16 cellular contexts compared by ENCODE assay signal in the genomic region with DNA sequence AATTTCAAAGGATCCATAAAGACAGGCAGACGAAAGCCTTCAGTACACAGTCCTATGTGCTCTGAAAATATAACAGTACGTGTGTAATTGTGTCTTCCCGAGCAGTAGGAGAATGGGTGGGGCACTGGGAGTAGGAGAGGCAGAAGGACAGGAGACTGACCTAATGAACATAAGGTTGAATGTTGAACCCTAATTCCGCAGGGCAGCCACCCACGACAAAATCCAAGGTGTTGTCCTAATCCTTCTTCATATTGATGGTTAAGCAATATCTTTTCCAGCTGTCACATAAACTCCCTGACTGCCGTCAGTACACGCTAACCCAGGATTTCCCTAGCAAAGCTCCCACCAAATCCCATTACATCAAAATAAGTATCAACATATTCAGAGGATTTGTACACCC. TPM values are rescaled to one million over a fixed set of nuclear protein-coding genes. Genes with fewer than 3 reads are reported as not detected.
A peak's percentile ranks its signal among the peaks of the same experiment; 100 is the strongest.
DNase-seq lines count a peak whose midpoint lies in the region; ATAC-seq and TF ChIP-seq lines count a peak whose summit lies in the region.
"Had no signal": no experiment of that assay in that cellular context is flagged by ENCODE, and none has a peak within 500 bp of the region (broad histone marks: within the 10 kb centered on the region; RNA-seq: fewer than 3 reads in every experiment).

No MANE protein-coding gene starts in this region.

- peaks cover 7% of the 10 kb centered on the region; the same call in 1 of the 2 replicates for H3K9me2 ChIP-seq in GM23338 (ENCODE audit: insufficient read depth)

- no peak for DNase-seq in GM23338 (ENCODE audit: low spot score)
- peak; percentile 57 for DNase-seq in WERI-Rb-1
- peak; percentile 30 for DNase-seq in osteocyte (ENCODE audit: extremely low spot score, unreplicated experiment)
- DNase-seq in nephron progenitor cell: no peak
- DNase-seq in sciatic nerve (ENCODE audit: low spot score): no peak
- DNase-seq in immature natural killer cell: no peak
- DNase-seq: ACHN; CD4-positive, alpha-beta memory T cell; DMS153; DMS79 treated with DMSO at 0.1 percent for 48 hours; EL had no signal

- no peaks in the 10 kb centered on the region for H3K36me3 ChIP-seq in BLaER1
- no peaks in the 10 kb centered on the region for H3K36me3 ChIP-seq in GM23338 (ENCODE audit: insufficient read depth)
- no peaks in the 10 kb centered on the region for H3K36me3 ChIP-seq in WERI-Rb-1

- H3K4me1 Mint-ChIP-seq in GM23338: no peaks in the 10 kb centered on the region; the same call in 1 of the 3 replicates
- H3K4me1 Mint-ChIP-seq in osteocyte (ENCODE audit: unreplicated experiment): no peaks in the 10 kb centered on the region
- peaks cover 11% of the 10 kb centered on the region for H3K4me1 Mint-ChIP-seq in nephron progenitor cell
- H3K4me1 Mint-ChIP-seq in immature natural killer cell: no peaks in the 10 kb centered on the region
- H3K4me1 Mint-ChIP-seq: CD4-positive, alpha-beta memory T cell had no signal

- no peaks in the 10 kb centered on the region for H3F3A ChIP-seq in GM23338 (replicated peaks; ENCODE audit: low read depth)

- H3K27me3 Mint-ChIP-seq in GM23338 (ENCODE audit: insufficient read depth, low read depth, poor library complexity) (peaks cover 4% of the 10 kb centered on the region), osteocyte (ENCODE audit: unreplicated experiment) (no peaks in the 10 kb centered on the region), nephron progenitor cell (ENCODE audit: low read depth, poor library complexity) (peaks cover 16% of the 10 kb centered on the region), immature natural killer cell (ENCODE audit: low read depth in 3 of 3) (peaks cover 2 to 13% (median 3%) of the 10 kb centered on the region in 3 donors)

- H4K20me1 ChIP-seq in BLaER1: no peaks in the 10 kb centered on the region
- H4K20me1 ChIP-seq in GM23338 (replicated peaks; ENCODE audit: insufficient read depth): no peaks in the 10 kb centered on the region

- H3K9me3 ChIP-seq in BLaER1: no peaks in the 10 kb centered on the region
- H3K9me3 ChIP-seq in WERI-Rb-1 (ENCODE audit: severe bottlenecking): peaks cover 2% of the 10 kb centered on the region

- no peaks in the 10 kb centered on the region for H3K79me2 ChIP-seq in GM23338 (replicated peaks; ENCODE audit: insufficient read depth)

- intact Hi-C loops in sciatic nerve (cut with DNase I): no loop called here

- ATAC-seq in GM23338 (no peak), sciatic nerve (no peak)
- ATAC-seq: HCT116, HepG2 had no signal

- H3K4me1 ChIP-seq in BLaER1 (peaks cover 42% of the 10 kb centered on the region), GM23338 (ENCODE audit: insufficient read depth) (peaks cover 38% of the 10 kb centered on the region)

- H3K4me2 ChIP-seq in BLaER1: peak overlapping the region; percentile 69
- H3K4me2 ChIP-seq in GM23338: peak overlapping the region; percentile 19; the same call in 1 of the 2 replicates

- TF ChIP-seq CTCF in GM23338 (conservative IDR thresholded peaks at IDR 0.05; ENCODE audit: low read depth in 2 of 2) (no peak), WERI-Rb-1 (IDR thresholded peaks at IDR 0.05; ENCODE audit: low read depth, low read length) (no peak), osteocyte (IDR thresholded peaks at IDR 0.05) (no peak), nephron progenitor cell (IDR thresholded peaks at IDR 0.05) (no peak)

- H3K9ac ChIP-seq in BLaER1: no peak overlapping the region

- no peak overlapping the region for H3K4me3 Mint-ChIP-seq in GM23338
- no peak overlapping the region for H3K4me3 Mint-ChIP-seq in osteocyte (ENCODE audit: unreplicated experiment)
- H3K4me3 Mint-ChIP-seq in nephron progenitor cell: no peak overlapping the region
- H3K4me3 Mint-ChIP-seq in immature natural killer cell: no peak overlapping the region
- H3K4me3 Mint-ChIP-seq: CD4-positive, alpha-beta memory T cell had no signal

- no peaks in the 10 kb centered on the region for H3K36me3 Mint-ChIP-seq in GM23338 (ENCODE audit: low read depth)
- H3K36me3 Mint-ChIP-seq in osteocyte (ENCODE audit: unreplicated experiment): no peaks in the 10 kb centered on the region
- no peaks in the 10 kb centered on the region for H3K36me3 Mint-ChIP-seq in nephron progenitor cell (ENCODE audit: low read depth)
- H3K36me3 Mint-ChIP-seq in immature natural killer cell: no peaks in the 10 kb centered on the region
- H3K36me3 Mint-ChIP-seq: CD4-positive, alpha-beta memory T cell had no signal

- no peak overlapping the region for H2AFZ ChIP-seq in GM23338

- H3K27ac ChIP-seq in BLaER1: no peak overlapping the region; the same call in 1 of the 2 replicates
- H3K27ac ChIP-seq in GM23338 (ENCODE audit: low read depth): no peak overlapping the region
- H3K27ac ChIP-seq in WERI-Rb-1: no peak overlapping the region
- H3K27ac ChIP-seq: C4-2B had no signal

- H3K9me3 Mint-ChIP-seq in GM23338 (no peaks in the 10 kb centered on the region), osteocyte (ENCODE audit: unreplicated experiment) (peaks cover 7% of the 10 kb centered on the region), nephron progenitor cell (no peaks in the 10 kb centered on the region), immature natural killer cell (no peaks in the 10 kb centered on the region)

- H3K27me3 ChIP-seq in BLaER1: no peaks in the 10 kb centered on the region
- no peaks in the 10 kb centered on the region for H3K27me3 ChIP-seq in GM23338 (ENCODE audit: insufficient read depth)
- peaks cover 49% of the 10 kb centered on the region for H3K27me3 ChIP-seq in WERI-Rb-1 (ENCODE audit: insufficient read depth, low read depth, severe bottlenecking)

- H3K27ac Mint-ChIP-seq in GM23338: no peak overlapping the region
- H3K27ac Mint-ChIP-seq in osteocyte (ENCODE audit: unreplicated experiment): no peak overlapping the region
- no peak overlapping the region for H3K27ac Mint-ChIP-seq in nephron progenitor cell
- H3K27ac Mint-ChIP-seq in immature natural killer cell: no peak overlapping the region
- H3K27ac Mint-ChIP-seq: CD4-positive, alpha-beta memory T cell had no signal

- H3K4me3 ChIP-seq in BLaER1 (no peak overlapping the region), GM23338 (no peak overlapping the region), WERI-Rb-1 (ENCODE audit: low read depth, low read length) (no peak overlapping the region)

TF ChIP-seq in GM23338, 12 proteins besides CTCF, POLR2A, EP300 and RAD21 (continues in another document):
- TF ChIP-seq JUNB (IDR thresholded peaks at IDR 0.05; ENCODE audit: unreplicated experiment) (no peak), STAT1 (IDR thresholded peaks at IDR 0.05; ENCODE audit: unreplicated experiment) (no peak), ZNF331 (CRISPR knock-in tag; IDR thresholded peaks at IDR 0.05; ENCODE audit: low read depth) (no peak)

RNA-seq across cellular contexts. Expression of gene SPATA19, which starts 34.5 kb away (rescaled TPM):
- total RNA-seq in GM23338 (2014; rRNA removed; shearing (Covaris generic)): not detected in 2 replicates
- not detected in 2 replicates for polyA plus RNA-seq in GM23338 (2016; fragmentation: Nextera tagmentation; extraction: Ambion mirVana)
- not detected in 2 replicates for total RNA-seq in osteocyte
- not detected for total RNA-seq in sciatic nerve
- not detected for polyA plus RNA-seq in immature natural killer cell
- total RNA-seq: A172; CD4-positive, alpha-beta memory T cell; HepG2 had no signal
- polyA plus RNA-seq: CD4-positive, alpha-beta memory T cell; HepG2 had no signal

Comparison
In these comparisons a context has a peak if more than half of its experiments do, and no peak if none do; other contexts are left out.
1. DNase-seq: peak in WERI-Rb-1 (single experiment) and osteocyte (single experiment); none in GM23338 (single experiment), nephron progenitor cell (single experiment), sciatic nerve (single experiment) and immature natural killer cell (0 of 3).